Comparison of ENCODE assay signal across 31 cellular contexts in genomic region chr20:61459266-61459665, GRCh38.
"Had no signal": no experiment of that assay in that cellular context is flagged by ENCODE, and none has a peak within 500 bp of the region (broad histone marks: within the 10 kb centered on the region; RNA-seq: fewer than 3 reads in every experiment).

No MANE protein-coding gene starts in this region.

- H3K27ac ChIP-seq: neural progenitor cell, neutrophil, ovary, parathyroid adenoma, psoas muscle, right lobe of liver, sigmoid colon, suprapubic skin, testis, tibial artery, transverse colon, upper lobe of right lung, uterus had no signal

- FAIRE-seq: small intestine had no signal

- H3K4me3 Mint-ChIP-seq: naive thymus-derived CD4-positive, alpha-beta T cell; natural killer cell; nephron; neural progenitor cell; stimulated activated memory B cell treated with anti-CD40 and anti-IgM and Interleukin-4, amounts not matched to agents 10 μg/mL and 1 μg/mL and 100 μg/mL, for 72 hours; stimulated activated naive CD8-positive, alpha-beta T cell treated with anti-CD3 and anti-CD28 coated beads, Interleukin-15, amount 100 ng/mL, for 72 hours; type B pancreatic cell had no signal

- H3K79me2 ChIP-seq: parathyroid adenoma had no signal

- ATAC-seq: naive thymus-derived CD4-positive, alpha-beta T cell; natural killer cell; psoas muscle; right cardiac atrium; right lobe of liver; stimulated activated memory B cell treated with anti-CD40 and anti-IgM and Interleukin-4, amounts not matched to agents 10 μg/mL and 1 μg/mL and 100 μg/mL, for 72 hours; stimulated activated naive CD8-positive, alpha-beta T cell treated with anti-CD3 and anti-CD28 coated beads, Interleukin-15, amount 100 ng/mL, for 72 hours; stimulated activated naive CD8-positive, alpha-beta T cell treated with anti-CD3 and anti-CD28 coated beads, Interleukin-15, Interleukin-2, amounts not matched to agents 100 U/mL and 50 U/mL, for 24 hours; upper lobe of right lung had no signal

- H2AFZ ChIP-seq: neural progenitor cell, parathyroid adenoma had no signal

- H3K4me3 ChIP-seq: neural progenitor cell, ovary, psoas muscle, right lobe of liver, sigmoid colon, suprapubic skin, testis, tibial artery, transverse colon, upper lobe of right lung, uterus had no signal

- H3K9me3 ChIP-seq: neutrophil, ovary, psoas muscle, right lobe of liver, sigmoid colon, suprapubic skin, testis, tibial artery, transverse colon, upper lobe of right lung, uterus had no signal

- H3K27me3 Mint-ChIP-seq: stimulated activated memory B cell treated with anti-CD40 and anti-IgM and Interleukin-4, amounts not matched to agents 10 μg/mL and 1 μg/mL and 100 μg/mL, for 72 hours; stimulated activated naive CD8-positive, alpha-beta T cell treated with anti-CD3 and anti-CD28 coated beads, Interleukin-15, amount 100 ng/mL, for 72 hours had no signal

- H3K27me3 ChIP-seq: neural progenitor cell, neutrophil, ovary, right lobe of liver, suprapubic skin, testis, transverse colon, uterus had no signal

- H3K4me1 Mint-ChIP-seq: naive thymus-derived CD4-positive, alpha-beta T cell; natural killer cell; nephron; stimulated activated memory B cell treated with anti-CD40 and anti-IgM and Interleukin-4, amounts not matched to agents 10 μg/mL and 1 μg/mL and 100 μg/mL, for 72 hours; stimulated activated naive CD8-positive, alpha-beta T cell treated with anti-CD3 and anti-CD28 coated beads, Interleukin-15, amount 100 ng/mL, for 72 hours had no signal

- H3K9me3 Mint-ChIP-seq: type B pancreatic cell had no signal

- DNase-seq: naive thymus-derived CD4-positive, alpha-beta T cell; natural killer cell; nucleus accumbens; ovary; psoas muscle; right cardiac atrium; right lobe of liver; sigmoid colon; small intestine; stimulated activated CD4-positive, alpha-beta T cell treated with anti-CD3 and anti-CD28 coated beads, Interleukin-15, amount 100 ng/mL, for 24 hours; stimulated activated CD4-positive, alpha-beta T cell treated with anti-CD3 and anti-CD28 coated beads, Interleukin-2, amount 100 ng/mL, for 24 hours; stimulated activated CD4-positive, alpha-beta T cell treated with anti-CD3 and anti-CD28 coated beads, Interleukin-2, amount 100 ng/mL, for 48 hours; stimulated activated CD4-positive, alpha-beta T cell treated with anti-CD3 and anti-CD28 coated beads, Interleukin-4, amount 100 ng/mL, for 24 hours; stimulated activated CD8-positive, alpha-beta memory T cell treated with anti-CD3 and anti-CD28 coated beads, Interleukin-4, amount 100 ng/mL, for 48 hours; stimulated activated naive CD4-positive, alpha-beta T cell; stimulated activated naive CD8-positive, alpha-beta T cell treated with anti-CD3 and anti-CD28 coated beads, Interleukin-15, amount 100 ng/mL, for 72 hours; stimulated activated naive CD8-positive, alpha-beta T cell treated with anti-CD3 and anti-CD28 coated beads, Interleukin-15, Interleukin-2, amounts not matched to agents 100 U/mL and 50 U/mL, for 24 hours; substantia nigra; testis; tibial artery; transverse colon; upper lobe of right lung; uterus had no signal

- H3K4me1 ChIP-seq: neural progenitor cell, parathyroid adenoma, psoas muscle, right lobe of liver, sigmoid colon, suprapubic skin, testis, tibial artery, transverse colon, upper lobe of right lung, uterus had no signal

- H3K27ac Mint-ChIP-seq: naive thymus-derived CD4-positive, alpha-beta T cell; natural killer cell; nephron; neural progenitor cell; progenitor cell of endocrine pancreas; stimulated activated memory B cell treated with anti-CD40 and anti-IgM and Interleukin-4, amounts not matched to agents 10 μg/mL and 1 μg/mL and 100 μg/mL, for 72 hours; stimulated activated naive CD8-positive, alpha-beta T cell treated with anti-CD3 and anti-CD28 coated beads, Interleukin-15, amount 100 ng/mL, for 72 hours; type B pancreatic cell had no signal

- H3K36me3 ChIP-seq: neural progenitor cell, neutrophil, ovary, right lobe of liver, sigmoid colon, suprapubic skin, tibial artery, transverse colon, upper lobe of right lung, uterus had no signal

- H3K36me3 Mint-ChIP-seq: naive thymus-derived CD4-positive, alpha-beta T cell; natural killer cell; stimulated activated memory B cell treated with anti-CD40 and anti-IgM and Interleukin-4, amounts not matched to agents 10 μg/mL and 1 μg/mL and 100 μg/mL, for 72 hours; type B pancreatic cell had no signal

- H3K4me2 ChIP-seq: neural progenitor cell had no signal

- H3K9ac ChIP-seq: neural progenitor cell, parathyroid adenoma had no signal
